In genomic region chr1:94702440-94702810, GRCh38 we compare ENCODE assay signal across 14 cellular contexts.
DNase-seq lines count a peak whose midpoint lies in the region; ATAC-seq, FAIRE-seq and TF ChIP-seq lines count a peak whose summit lies in the region.
"Had no signal": no experiment of that assay in that cellular context is flagged by ENCODE, and none has a peak within 500 bp of the region (broad histone marks: within the 10 kb centered on the region; RNA-seq: fewer than 3 reads in every experiment).

No MANE protein-coding gene starts in this region.

- no peak overlapping the region for H3K4me2 ChIP-seq in DND-41 (ENCODE audit: insufficient read depth, low read length)

- H2AFZ ChIP-seq in DND-41 (ENCODE audit: low read depth, low read length): no peak overlapping the region

- H3K79me2 ChIP-seq in DND-41 (ENCODE audit: insufficient read depth, low read length): no peaks in the 10 kb centered on the region

- no peak for FAIRE-seq in urothelium cell line (lab: Jason Lieb, UNC)

- intact Hi-C loops in left cardiac atrium (cut with DNase I): no loop called here
- intact Hi-C loops in gastrocnemius medialis (cut with DNase I; ENCODE audit: low total_unique reads): no loop called here

- 0 out of 2 replicates have a peak overlapping the region, but pooled peaks have one; percentile 18 for H3K27ac ChIP-seq in DND-41 (ENCODE audit: low read length)
- peak overlapping the region; percentile 24 to 62 (median 58) for H3K27ac ChIP-seq in gastrocnemius medialis
- H3K27ac ChIP-seq: WERI-Rb-1 had no signal

- no peaks in the 10 kb centered on the region for H4K20me1 ChIP-seq in DND-41 (ENCODE audit: insufficient read depth, low read length)

- H3K27me3 ChIP-seq in DND-41 (ENCODE audit: insufficient read depth, low read length, poor library complexity) (no peaks in the 10 kb centered on the region), gastrocnemius medialis (no peaks in the 10 kb centered on the region)

- no peak overlapping the region for H3K9ac ChIP-seq in DND-41 (ENCODE audit: low read depth, low read length)

- no peaks in the 10 kb centered on the region for H3K36me3 ChIP-seq in DND-41 (ENCODE audit: insufficient read depth, low read length)
- H3K36me3 ChIP-seq in gastrocnemius medialis: no peaks in the 10 kb centered on the region
- H3K36me3 ChIP-seq: WERI-Rb-1 had no signal

- TF ChIP-seq POLR2A in gastrocnemius medialis (IDR thresholded peaks at IDR 0.05): no peak

- H3K9me3 ChIP-seq in DND-41 (ENCODE audit: insufficient read depth, low read length, severe bottlenecking) (no peaks in the 10 kb centered on the region), gastrocnemius medialis (no peaks in the 10 kb centered on the region)

- 0 out of 3 replicates have a peak, but pooled peaks have one; percentile 23 for ATAC-seq in DND-41 (ENCODE audit: insufficient read depth, low read depth)
- peak; percentile 37 to 42 for ATAC-seq in left cardiac atrium
- peak; percentile 83 to 90 for ATAC-seq in gastrocnemius medialis

- H3K4me1 ChIP-seq in DND-41 (ENCODE audit: insufficient read depth, low read length): peaks cover 11% of the 10 kb centered on the region
- no peaks in the 10 kb centered on the region for H3K4me1 ChIP-seq in gastrocnemius medialis

- H3K4me3 ChIP-seq in DND-41 (ENCODE audit: low read depth in 1 of 2, low read length in 2 of 2) (no peak overlapping the region), astrocyte of the spinal cord (ENCODE audit: low read depth, low read length) (no peak overlapping the region), gastrocnemius medialis (no peak overlapping the region)

- in situ Hi-C loops in astrocyte of the spinal cord (cut with HindIII; ENCODE audit: low sequenced_read_pairs) (no loop called here), gastrocnemius medialis (cut with MboI; ENCODE audit: low sequenced_read_pairs in 4 of 4) (no loop called here)

- TF ChIP-seq CTCF in DND-41 (IDR thresholded peaks at IDR 0.05; ENCODE audit: borderline replicate concordance, extremely low read depth, low read length, poor library complexity, severe bottlenecking): no peak
- no peak for TF ChIP-seq CTCF in astrocyte of the spinal cord (IDR thresholded peaks at IDR 0.05; ENCODE audit: low read depth, low read length)
- no peak for TF ChIP-seq CTCF in gastrocnemius medialis (IDR thresholded peaks at IDR 0.05 in 4 of 5, conservative IDR thresholded peaks at IDR 0.05 in 1 of 5)

- DNase-seq in DND-41 (no peak), astrocyte of the spinal cord (ENCODE audit: low read depth, low spot score) (peak; percentile 23), left cardiac atrium (no peak), gastrocnemius medialis (peak; percentile 35 to 71), urothelium cell line (ENCODE audit: low spot score) (no peak), SHP77 (lab: John Stamatoyannopoulos, UW) (no peak), activated T-cell treated with anti-CD3 and anti-CD28 coated beads for 4 hours (no peak)
- no peak for DNase-seq in activated CD4-positive, CD25-positive, alpha-beta regulatory T cell treated with anti-CD3 and anti-CD28 coated beads, Interleukin-2, amount 50 U/mL, for 72 hours
- DNase-seq: AML-193, anterior cingulate cortex, naive B cell, NCI-H1092 treated with DMSO at 0.1 percent for 48 hours, NCI-H748 treated with DMSO at 0.1 percent for 48 hours, WERI-Rb-1 had no signal

Comparison
In these comparisons a context has a peak if more than half of its experiments do, and no peak if none do; other contexts are left out.
1. ATAC-seq: peak in every context shown above with its lines; median percentile 86 in gastrocnemius medialis; 40 in left cardiac atrium; 23 in DND-41.
2. DNase-seq: peak in astrocyte of the spinal cord (single experiment) and gastrocnemius medialis (2 of 2); none in DND-41 (single experiment), left cardiac atrium (single experiment), activated CD4-positive, CD25-positive, alpha-beta regulatory T cell treated with anti-CD3 and anti-CD28 coated beads, Interleukin-2, amount 50 U/mL, for 72 hours (single experiment), urothelium cell line (single experiment), SHP77 (0 of 2) and activated T-cell treated with anti-CD3 and anti-CD28 coated beads for 4 hours (single experiment).